ENCODE assay signal across 26 cellular contexts in genomic region chr5:110785356-110785755, GRCh38. TPM values are rescaled to one million over a fixed set of nuclear protein-coding genes. Genes with fewer than 3 reads are reported as not detected.
DNase-seq lines count a peak whose midpoint lies in the region; ATAC-seq, FAIRE-seq and TF ChIP-seq lines count a peak whose summit lies in the region.
"Had no signal": no experiment of that assay in that cellular context is flagged by ENCODE, and none has a peak within 500 bp of the region (broad histone marks: within the 10 kb centered on the region; RNA-seq: fewer than 3 reads in every experiment).

No MANE protein-coding gene starts in this region.

- no peak for ATAC-seq in GM19467 (IDR thresholded peaks at IDR 0.05; ENCODE audit: unreplicated experiment)
- ATAC-seq in gastrocnemius medialis: no peak
- ATAC-seq in HG03354 (IDR thresholded peaks at IDR 0.05; ENCODE audit: poor library complexity, severe bottlenecking, unreplicated experiment): no peak
- ATAC-seq: Right ventricle myocardium inferior had no signal

- POLR2A ChIA-PET in activated CD4-positive, alpha-beta memory T cell treated with anti-CD3 and anti-CD28 coated beads for 36 hours (lab: Charles Lee): no interaction called here

- no peaks in the 10 kb centered on the region for H3K4me1 Mint-ChIP-seq in activated CD4-positive, alpha-beta memory T cell treated with anti-CD3 and anti-CD28 coated beads for 36 hours (ENCODE audit: low read depth)
- H3K4me1 Mint-ChIP-seq: activated CD4-positive, alpha-beta T cell treated with anti-CD3 and anti-CD28 coated beads, Interleukin-2, amount 10 ng/mL, durations not matched to agents 24 days and 14 days; CD8-positive, alpha-beta memory T cell; mesothelial cell of epicardium; nephron had no signal

- no peak for TF ChIP-seq POLR2A in gastrocnemius medialis (IDR thresholded peaks at IDR 0.05)

- peaks cover 6% of the 10 kb centered on the region for H3K9me3 Mint-ChIP-seq in activated CD4-positive, alpha-beta memory T cell treated with anti-CD3 and anti-CD28 coated beads for 36 hours
- H3K9me3 Mint-ChIP-seq: activated CD4-positive, alpha-beta T cell treated with anti-CD3 and anti-CD28 coated beads, Interleukin-2, amount 10 ng/mL, durations not matched to agents 24 days and 14 days had no signal

- peak; percentile 93 for FAIRE-seq in bronchial epithelial cell (lab: Jason Lieb, UNC)
- FAIRE-seq: frontal cortex had no signal

- H3K36me3 ChIP-seq in MG63: no peaks in the 10 kb centered on the region
- no peaks in the 10 kb centered on the region for H3K36me3 ChIP-seq in bronchial epithelial cell (ENCODE audit: control insufficient read depth, insufficient read depth, low read length)
- H3K36me3 ChIP-seq in gastrocnemius medialis: no peaks in the 10 kb centered on the region
- H3K36me3 ChIP-seq: suprapubic skin had no signal

- no peak overlapping the region for H3K27ac ChIP-seq in gastrocnemius medialis
- H3K27ac ChIP-seq: KMS-11, suprapubic skin had no signal

- H3K4me3 ChIP-seq in AG09309 (ENCODE audit: control insufficient read depth, low read depth, low read length) (no peak overlapping the region), MG63 (no peak overlapping the region), bronchial epithelial cell (ENCODE audit: low read depth, low read length) (no peak overlapping the region), gastrocnemius medialis (no peak overlapping the region)
- H3K4me3 ChIP-seq: suprapubic skin had no signal

- H3K9me3 ChIP-seq in MG63 (0 out of 2 replicates have a peak, but pooled peaks cover 3% of the 10 kb centered on the region), gastrocnemius medialis (no peaks in the 10 kb centered on the region)
- H3K9me3 ChIP-seq: suprapubic skin had no signal

- no peak overlapping the region for H3K4me3 Mint-ChIP-seq in activated CD4-positive, alpha-beta memory T cell treated with anti-CD3 and anti-CD28 coated beads for 36 hours
- H3K4me3 Mint-ChIP-seq: activated CD4-positive, alpha-beta T cell treated with anti-CD3 and anti-CD28 coated beads, Interleukin-2, amount 10 ng/mL, durations not matched to agents 24 days and 14 days; CD8-positive, alpha-beta memory T cell; mesothelial cell of epicardium; nephron had no signal

- TF ChIP-seq CTCF in AG09309 (IDR thresholded peaks at IDR 0.05; ENCODE audit: control insufficient read depth, insufficient read depth, low read depth, low read length, missing control alignments): no peak
- TF ChIP-seq CTCF in bronchial epithelial cell (IDR thresholded peaks at IDR 0.05; ENCODE audit: insufficient read depth, low read length, severe bottlenecking): no peak
- TF ChIP-seq CTCF in gastrocnemius medialis (IDR thresholded peaks at IDR 0.05 in 4 of 5, conservative IDR thresholded peaks at IDR 0.05 in 1 of 5): no peak

- H3K36me3 Mint-ChIP-seq in activated CD4-positive, alpha-beta memory T cell treated with anti-CD3 and anti-CD28 coated beads for 36 hours: no peaks in the 10 kb centered on the region
- H3K36me3 Mint-ChIP-seq: CD8-positive, alpha-beta memory T cell; mesothelial cell of epicardium had no signal

- H3K27me3 ChIP-seq in MG63: no peaks in the 10 kb centered on the region
- no peaks in the 10 kb centered on the region for H3K27me3 ChIP-seq in bronchial epithelial cell (ENCODE audit: control insufficient read depth, insufficient read depth, low read length)
- H3K27me3 ChIP-seq in gastrocnemius medialis: no peaks in the 10 kb centered on the region
- H3K27me3 ChIP-seq: suprapubic skin had no signal

- intact Hi-C loops in activated CD4-positive, alpha-beta memory T cell treated with anti-CD3 and anti-CD28 coated beads for 36 hours (cut with micrococcal nuclease): no loop called here
- intact Hi-C loops in gastrocnemius medialis (cut with DNase I; ENCODE audit: low total_unique reads): no loop called here

- CTCF ChIA-PET in activated CD4-positive, alpha-beta memory T cell treated with anti-CD3 and anti-CD28 coated beads for 36 hours (lab: Charles Lee): no interaction called here

- in situ Hi-C loops in gastrocnemius medialis (cut with MboI; ENCODE audit: low sequenced_read_pairs in 4 of 4): no loop called here

- no peaks in the 10 kb centered on the region for H3K4me1 ChIP-seq in gastrocnemius medialis
- H3K4me1 ChIP-seq: suprapubic skin had no signal

- H3K27me3 Mint-ChIP-seq in activated CD4-positive, alpha-beta memory T cell treated with anti-CD3 and anti-CD28 coated beads for 36 hours: peaks cover 1% of the 10 kb centered on the region
- H3K27me3 Mint-ChIP-seq: activated CD4-positive, alpha-beta T cell treated with anti-CD3 and anti-CD28 coated beads, Interleukin-2, amount 10 ng/mL, durations not matched to agents 24 days and 14 days; progenitor cell of endocrine pancreas had no signal

- no peak overlapping the region for H3K27ac Mint-ChIP-seq in activated CD4-positive, alpha-beta memory T cell treated with anti-CD3 and anti-CD28 coated beads for 36 hours
- H3K27ac Mint-ChIP-seq: activated CD4-positive, alpha-beta T cell treated with anti-CD3 and anti-CD28 coated beads, Interleukin-2, amount 10 ng/mL, durations not matched to agents 24 days and 14 days; CD8-positive, alpha-beta memory T cell; mesothelial cell of epicardium; nephron; progenitor cell of endocrine pancreas had no signal

- DNase-seq in AG09309 (ENCODE audit: low read depth) (peak; percentile 62), MG63 (peak; percentile 60), bronchial epithelial cell (ENCODE audit: low read depth) (peak; percentile 93), iris pigment epithelial cell (ENCODE audit: low read depth) (peak; percentile 85), gastrocnemius medialis (no peak)
- no peak for DNase-seq in activated CD4-positive, alpha-beta memory T cell treated with anti-CD3 and anti-CD28 coated beads for 36 hours
- DNase-seq: activated CD4-positive, alpha-beta T cell treated with anti-CD3 and anti-CD28 coated beads, Interleukin-2, amount 10 ng/mL, durations not matched to agents 24 days and 14 days; activated gamma-delta T cell; amniotic stem cell; CD8-positive, alpha-beta memory T cell; cerebellar nuclear complex; DMS53; effector memory CD4-positive, alpha-beta T cell; left cardiac atrium; NCI-H1105 treated with DMSO at 0.1 percent for 48 hours; NCI-H2081 treated with DMSO at 0.1 percent for 48 hours; NCI-H510A treated with DMSO at 0.1 percent for 48 hours had no signal

RNA-seq across cellular contexts. Expression of gene SLC25A46, which starts 46.5 kb away (rescaled TPM):
- total RNA-seq in MG63 (2014; rRNA removed; shearing (Covaris generic); ENCODE audit: low replicate concordance): 99.9 and 126 TPM in 2 replicates
- total RNA-seq in bronchial epithelial cell (40.8 and 43.1 TPM in 2 replicates), gastrocnemius medialis (100 to 1,000 TPM in 2 of 4 donors, 10 to 100 TPM in 2; 71.5 to 114 (median 99.7) TPM)
- total RNA-seq in activated CD4-positive, alpha-beta memory T cell treated with anti-CD3 and anti-CD28 coated beads for 36 hours: 10 to 100 TPM; 35.4 to 37.6 TPM

RNA-seq across cellular contexts. Expression of gene TMEM232, which starts 58.9 kb away (rescaled TPM):
- 2.6 TPM in 1 of 2 replicates, not detected in the other for total RNA-seq in MG63 (2014; rRNA removed; shearing (Covaris generic); ENCODE audit: low replicate concordance)
- total RNA-seq in bronchial epithelial cell: 0.51 and 0.79 TPM in 2 replicates
- under 1 TPM; 0.74 to 0.92 TPM for total RNA-seq in activated CD4-positive, alpha-beta memory T cell treated with anti-CD3 and anti-CD28 coated beads for 36 hours
- total RNA-seq in gastrocnemius medialis: under 1 TPM in 1 of 4 donors, not detected in 3; 0.82 TPM

Comparison
In these comparisons a context has a peak if more than half of its experiments do, and no peak if none do; other contexts are left out.
1. DNase-seq: peak in AG09309 (single experiment), MG63 (single experiment), bronchial epithelial cell (single experiment) and iris pigment epithelial cell (single experiment); none in activated CD4-positive, alpha-beta memory T cell treated with anti-CD3 and anti-CD28 coated beads for 36 hours (single experiment) and gastrocnemius medialis (0 of 2).